30 cellular contexts compared by ENCODE assay signal in genomic region chr4:2427383-2428334, GRCh38. TPM values are rescaled to one million over a fixed set of nuclear protein-coding genes. Genes with fewer than 3 reads are reported as not detected.
"Had no signal": no experiment of that assay in that cellular context is flagged by ENCODE, and none has a peak within 500 bp of the region (broad histone marks: within the 10 kb centered on the region; RNA-seq: fewer than 3 reads in every experiment).

No MANE protein-coding gene starts in this region.

- H3K27me3 Mint-ChIP-seq: activated T-helper 17 cell treated with anti-CD3 and anti-CD28 coated beads, Interleukin-2, amount 50 U/mL, for 72 hours had no signal

- H3K27me3 ChIP-seq: right atrium auricular region had no signal

- H3K27ac Mint-ChIP-seq: activated CD4-positive, alpha-beta memory T cell treated with anti-CD3 and anti-CD28 coated beads, Interleukin-2, amount 10 ng/mL, durations not matched to agents 7 days and 5 days; activated CD4-positive, alpha-beta T cell treated with anti-CD3 and anti-CD28 coated beads, Interleukin-2, amount 10 ng/mL, durations not matched to agents 7 days and 5 days; dendritic cell treated with granulocyte-macrophage colony-stimulating factor and Interleukin-4, amounts not matched to agents 40 ng/mL and 50 ng/mL, for 4 days; memory B cell; stimulated activated naive CD8-positive, alpha-beta T cell treated with anti-CD3 and anti-CD28 coated beads, Interleukin-15, Interleukin-2, amounts not matched to agents 100 ng/mL and 50 ng/mL, for 24 hours; T-helper 17 cell had no signal

- H3K36me3 Mint-ChIP-seq: memory B cell; naive thymus-derived CD4-positive, alpha-beta T cell had no signal

- H3K4me3 Mint-ChIP-seq: activated CD4-positive, alpha-beta memory T cell treated with anti-CD3 and anti-CD28 coated beads, Interleukin-2, amount 10 ng/mL, durations not matched to agents 7 days and 5 days; activated CD4-positive, alpha-beta T cell treated with anti-CD3 and anti-CD28 coated beads, Interleukin-2, amount 10 ng/mL, durations not matched to agents 7 days and 5 days; activated T-cell treated with anti-CD3 and anti-CD28 coated beads, Interleukin-2, amount 50 U/mL, for 4 hours; activated T-helper 17 cell treated with anti-CD3 and anti-CD28 coated beads, Interleukin-2, amount 50 U/mL, for 72 hours; dendritic cell treated with granulocyte-macrophage colony-stimulating factor and Interleukin-4, amounts not matched to agents 40 ng/mL and 50 ng/mL, for 4 days; memory B cell; naive thymus-derived CD4-positive, alpha-beta T cell; stimulated activated naive CD8-positive, alpha-beta T cell treated with anti-CD3 and anti-CD28 coated beads, Interleukin-15, Interleukin-2, amounts not matched to agents 100 ng/mL and 50 ng/mL, for 24 hours; T-helper 17 cell had no signal

- H3K9me3 Mint-ChIP-seq: activated CD4-positive, alpha-beta memory T cell treated with anti-CD3 and anti-CD28 coated beads, Interleukin-2, amount 10 ng/mL, durations not matched to agents 7 days and 5 days; activated CD4-positive, alpha-beta T cell treated with anti-CD3 and anti-CD28 coated beads, Interleukin-2, amount 10 ng/mL, durations not matched to agents 7 days and 5 days; activated T-cell treated with anti-CD3 and anti-CD28 coated beads, Interleukin-2, amount 50 U/mL, for 4 hours; activated T-helper 17 cell treated with anti-CD3 and anti-CD28 coated beads, Interleukin-2, amount 50 U/mL, for 72 hours; dendritic cell treated with granulocyte-macrophage colony-stimulating factor and Interleukin-4, amounts not matched to agents 40 ng/mL and 50 ng/mL, for 4 days; memory B cell; stimulated activated naive CD8-positive, alpha-beta T cell treated with anti-CD3 and anti-CD28 coated beads, Interleukin-15, Interleukin-2, amounts not matched to agents 100 ng/mL and 50 ng/mL, for 24 hours had no signal

- H3K4me1 ChIP-seq: esophagus muscularis mucosa, right atrium auricular region had no signal

- DNase-seq: activated CD4-positive, alpha-beta memory T cell treated with anti-CD3 and anti-CD28 coated beads, Interleukin-2, amount 10 ng/mL, durations not matched to agents 7 days and 5 days; activated CD4-positive, alpha-beta T cell treated with anti-CD3 and anti-CD28 coated beads, Interleukin-2, amount 10 ng/mL, durations not matched to agents 7 days and 5 days; activated CD4-positive, CD25-positive, alpha-beta regulatory T cell treated with anti-CD3 and anti-CD28 coated beads, Interleukin-2, amount 50 U/mL, for 72 hours; activated gamma-delta T cell treated with Interleukin-2 at 50 U/mL for 16 hours; activated naive CD4-positive, alpha-beta T cell treated with anti-CD3 and anti-CD28 coated beads, Interleukin-2, amount 50 U/mL, for 16 hours; activated T-cell treated with anti-CD3 and anti-CD28 coated beads, Interleukin-2, amount 50 U/mL, for 4 hours; amniotic stem cell; caudate nucleus; foreskin melanocyte; islet precursor cell; left colon; midbrain; naive thymus-derived CD4-positive, alpha-beta T cell; occipital lobe; T-helper 17 cell; T1000; WERI-Rb-1 had no signal

- H3K4me1 Mint-ChIP-seq: activated CD4-positive, alpha-beta memory T cell treated with anti-CD3 and anti-CD28 coated beads, Interleukin-2, amount 10 ng/mL, durations not matched to agents 7 days and 5 days; activated CD4-positive, alpha-beta T cell treated with anti-CD3 and anti-CD28 coated beads, Interleukin-2, amount 10 ng/mL, durations not matched to agents 7 days and 5 days; activated T-helper 17 cell treated with anti-CD3 and anti-CD28 coated beads, Interleukin-2, amount 50 U/mL, for 72 hours had no signal

- FAIRE-seq: astrocyte had no signal

- H3K36me3 ChIP-seq: esophagus muscularis mucosa, right atrium auricular region, WERI-Rb-1 had no signal

- H3K27ac ChIP-seq: esophagus muscularis mucosa, right atrium auricular region, WERI-Rb-1 had no signal

- H3K9me3 ChIP-seq: right atrium auricular region had no signal

- ATAC-seq: activated T-cell treated with anti-CD3 and anti-CD28 coated beads, Interleukin-2, amount 50 U/mL, for 4 hours; activated T-helper 17 cell treated with anti-CD3 and anti-CD28 coated beads, Interleukin-2, amount 50 U/mL, for 72 hours; left colon; naive thymus-derived CD4-positive, alpha-beta T cell; T-helper 17 cell had no signal

- H3K4me3 ChIP-seq: esophagus muscularis mucosa, right atrium auricular region had no signal

RNA-seq across cellular contexts. Expression of gene CFAP99, which starts 8.9 kb away (rescaled TPM):
- total RNA-seq: activated CD4-positive, alpha-beta T cell treated with anti-CD3 and anti-CD28 coated beads, Interleukin-2, amount 10 ng/mL, durations not matched to agents 7 days and 5 days; activated T-cell treated with anti-CD3 and anti-CD28 coated beads, Interleukin-2, amount 50 U/mL, for 4 hours; astrocyte; glomerular endothelial cell; lower leg skin; occipital lobe; pulmonary artery endothelial cell; right atrium auricular region; subcutaneous adipose tissue; ureter had no signal
- polyA plus RNA-seq: naive thymus-derived CD4-positive, alpha-beta T cell; neural cell had no signal
